In genomic region chr14:103427485-103428443, GRCh38 we compare ENCODE assay signal across 8 cellular contexts. TPM values are rescaled to one million over a fixed set of nuclear protein-coding genes. Genes with fewer than 3 reads are reported as not detected.
DNase-seq lines count a peak whose midpoint lies in the region; ATAC-seq, FAIRE-seq and TF ChIP-seq lines count a peak whose summit lies in the region.

No MANE protein-coding gene starts in this region.

- no peak for TF ChIP-seq CTCF in choroid plexus epithelial cell (conservative IDR thresholded peaks at IDR 0.05; ENCODE audit: low read depth, low read length)
- TF ChIP-seq CTCF in ovary (IDR thresholded peaks at IDR 0.05), result no peak

- TF ChIP-seq POLR2A in GM12891 (IDR thresholded peaks at IDR 0.05; ENCODE audit: low read depth, low read length) (no peak), ovary (IDR thresholded peaks at IDR 0.05) (no peak)

- intact Hi-C loops in ovary (cut with DNase I), result no loop called here

- in situ Hi-C loops in SK-MEL-5 (cut with HindIII; ENCODE audit: low pct_unique_long_range_greater_than_20kb, low sequenced_read_pairs), result no loop called here

- H3K27ac ChIP-seq in ovary, result peak overlapping the region in 1 of 2 donors; percentile 47

- 30 to 36% (median 31%) methylated on average over 3 of the region's 3 CpGs for WGBS in ovary, 3 donors

- H3K9me3 ChIP-seq in ovary, result no peaks in the 10 kb centered on the region

- no peak overlapping the region for H3K4me3 ChIP-seq in choroid plexus epithelial cell (ENCODE audit: low read depth, low read length)
- H3K4me3 ChIP-seq in ovary, result no peak overlapping the region

- TF ChIP-seq EP300 in ovary (IDR thresholded peaks at IDR 0.05), result no peak

- peaks cover 6% of the 10 kb centered on the region for H3K4me1 ChIP-seq in ovary (ENCODE audit: insufficient read depth)

- FAIRE-seq in GM12891 (lab: Jason Lieb, UNC), result peak; percentile 20

- H3K36me3 ChIP-seq in ovary, result no peaks in the 10 kb centered on the region

- no peak for ATAC-seq in HG03045 (IDR thresholded peaks at IDR 0.05; ENCODE audit: unreplicated experiment)

- DNase-seq in GM12891 (ENCODE audit: insufficient read length, low spot score), result no peak
- peak; percentile 95 for DNase-seq in SK-MEL-5 (ENCODE audit: low read depth, low spot score)
- peak; percentile 95 for DNase-seq in choroid plexus epithelial cell (ENCODE audit: low read depth)
- DNase-seq in ovary, result peak in 4 of 5 donors; percentile 52 to 67 (median 57)
- no peak for DNase-seq in NCI-H510A treated with DMSO at 0.1 percent for 48 hours (lab: John Stamatoyannopoulos, UW)
- no peak for DNase-seq in NCI-H510A (lab: John Stamatoyannopoulos, UW)
- no peak for DNase-seq in NCI-H526 treated with DMSO at 0.1 percent for 48 hours (lab: John Stamatoyannopoulos, UW)

- H3K27me3 ChIP-seq in ovary, result no peaks in the 10 kb centered on the region

TF ChIP-seq in GM12891, 5 proteins besides CTCF, POLR2A, EP300 and RAD21:
- no peak for TF ChIP-seq TAF1 (IDR thresholded peaks at IDR 0.05; ENCODE audit: low read depth, low read length)
- no peak for TF ChIP-seq SPI1 (IDR thresholded peaks at IDR 0.05; ENCODE audit: low read depth, low read length)
- TF ChIP-seq PAX5 (IDR thresholded peaks at IDR 0.05; ENCODE audit: insufficient read depth, low read length, severe bottlenecking), result no peak
- no peak for TF ChIP-seq POLR2AphosphoS5 (IDR thresholded peaks at IDR 0.05; ENCODE audit: low read depth, low read length)
- no peak for TF ChIP-seq POU2F2 (IDR thresholded peaks at IDR 0.05; ENCODE audit: low read depth, low read length)

RNA-seq across cellular contexts. Expression of gene MARK3, which starts 42.5 kb away (rescaled TPM):
- 37.0 TPM for polyA plus RNA-seq in GM12891 (2012; ENCODE audit: low read depth, missing spikeins)
- total RNA-seq in SK-MEL-5 (2014; rRNA removed; shearing (Covaris generic)), result 57.2 and 60.6 TPM in 2 replicates
- polyA plus RNA-seq in SK-MEL-5 (2015; cell fraction: cytosol; rRNA removed), result 54.4 and 58.8 TPM in 2 replicates
- polyA plus RNA-seq in SK-MEL-5 (2015; cell fraction: nucleus; rRNA removed), result 165 and 185 TPM in 2 replicates
- 100 to 1,000 TPM in 1 of 7 donors, 10 to 100 TPM in 6; 63.8 to 110 (median 79.8) TPM for total RNA-seq in ovary
- 10 to 100 TPM; 46.4 to 60.1 TPM for polyA plus RNA-seq in ovary

Comparison
In these comparisons a context has a peak if more than half of its experiments do, and no peak if none do; other contexts are left out.
1. DNase-seq: peak in SK-MEL-5 (single experiment), choroid plexus epithelial cell (single experiment) and ovary (4 of 5); none in GM12891 (single experiment), NCI-H510A treated with DMSO at 0.1 percent for 48 hours (single experiment), NCI-H510A (single experiment) and NCI-H526 treated with DMSO at 0.1 percent for 48 hours (single experiment).